Comparison of ENCODE assay signal across 8 cellular contexts in the genomic region with DNA sequence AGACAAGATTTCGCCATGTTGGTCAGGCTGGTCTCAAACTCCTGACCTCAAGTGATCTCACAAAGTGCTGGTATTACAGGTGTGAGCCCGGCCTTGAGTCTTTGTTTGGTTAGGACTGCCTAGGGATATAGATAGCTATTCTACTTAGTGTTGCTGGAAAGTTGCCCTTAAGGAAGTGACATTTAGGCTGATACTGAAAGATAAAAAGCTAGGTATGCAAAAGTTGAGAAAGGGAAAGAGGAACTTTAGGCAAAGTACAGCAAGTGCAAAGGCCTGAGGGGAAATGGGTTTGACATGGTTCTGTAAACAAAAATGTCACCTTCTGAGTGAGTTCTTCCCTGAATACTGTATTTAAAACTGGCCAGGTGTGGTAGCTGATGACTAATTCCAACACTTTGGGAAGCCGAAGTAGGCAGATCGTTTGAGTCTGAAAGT.
DNase-seq lines count a peak whose midpoint lies in the region; ATAC-seq and TF ChIP-seq lines count a peak whose summit lies in the region.

No MANE protein-coding gene starts in this region.

- in situ Hi-C loops in KBM-7 (cut with MboI; ENCODE audit: low pct_unique_long_range_greater_than_20kb, low sequenced_read_pairs), result no loop called here

- H3K27me3 ChIP-seq in BLaER1 treated with 17β-estradiol and CSF1 and Interleukin-3, amounts not matched to agents 10 nM and 100 nM, result no peaks in the 10 kb centered on the region
- H3K27me3 ChIP-seq in ascending aorta, result no peaks in the 10 kb centered on the region

- no peak overlapping the region for H3K4me3 ChIP-seq in BLaER1 treated with 17β-estradiol and CSF1 and Interleukin-3, amounts not matched to agents 10 nM and 100 nM
- no peak overlapping the region for H3K4me3 ChIP-seq in ascending aorta

- intact Hi-C loops in ascending aorta (cut with DNase I), result no loop called here

- H3K9me3 ChIP-seq in BLaER1 treated with 17β-estradiol and CSF1 and Interleukin-3, amounts not matched to agents 10 nM and 100 nM (replicated peaks in 1 of 11), result peaks cover 0 to 9% (median 0%) of the 10 kb centered on the region in 11 experiments; a peak in 3 of 22 replicates
- H3K9me3 ChIP-seq in ascending aorta, result no peaks in the 10 kb centered on the region

- H3K9ac ChIP-seq in BLaER1 treated with 17β-estradiol and CSF1 and Interleukin-3, amounts not matched to agents 10 nM and 100 nM, result no peak overlapping the region

- H3K4me2 ChIP-seq in BLaER1 treated with 17β-estradiol and CSF1 and Interleukin-3, amounts not matched to agents 10 nM and 100 nM, result peak overlapping the region in 6 of 11 experiments; percentile 3 to 77 (median 36); a peak in 9 of 22 replicates

- H3K27ac ChIP-seq in BLaER1 treated with 17β-estradiol and CSF1 and Interleukin-3, amounts not matched to agents 10 nM and 100 nM, result peak overlapping the region in 3 of 11 experiments; percentile 39 to 44 (median 41); a peak in 3 of 22 replicates
- no peak overlapping the region for H3K27ac ChIP-seq in ascending aorta

- DNase-seq in KBM-7 (peak; percentile 93), dermis blood vessel endothelial cell (peak; percentile 62), ascending aorta (ENCODE audit: low spot score in 2 of 2) (no peak), NCI-H1694 treated with DMSO at 0.1 percent for 48 hours (lab: John Stamatoyannopoulos, UW) (no peak), NCI-H2227 (lab: John Stamatoyannopoulos, UW; ENCODE audit: unreplicated experiment) (no peak), NCI-H1417 (lab: John Stamatoyannopoulos, UW) (no peak)

- peaks cover 9 to 37% (median 24%) of the 10 kb centered on the region in 10 experiments for H3K4me1 ChIP-seq in BLaER1 treated with 17β-estradiol and CSF1 and Interleukin-3, amounts not matched to agents 10 nM and 100 nM
- H3K4me1 ChIP-seq in ascending aorta, result peaks cover 0 to 7% of the 10 kb centered on the region in 2 donors

- peaks cover 16 to 49% (median 33%) of the 10 kb centered on the region in 11 experiments; a peak in 21 of 22 replicates for H3K36me3 ChIP-seq in BLaER1 treated with 17β-estradiol and CSF1 and Interleukin-3, amounts not matched to agents 10 nM and 100 nM
- no peaks in the 10 kb centered on the region for H3K36me3 ChIP-seq in ascending aorta

- no peak for TF ChIP-seq CTCF in ascending aorta (IDR thresholded peaks at IDR 0.05)

- peaks cover 13 to 77% (median 55%) of the 10 kb centered on the region in 11 experiments; a peak in 18 of 22 replicates for H4K20me1 ChIP-seq in BLaER1 treated with 17β-estradiol and CSF1 and Interleukin-3, amounts not matched to agents 10 nM and 100 nM

- peak; percentile 63 for ATAC-seq in GM19035 (IDR thresholded peaks at IDR 0.05; ENCODE audit: unreplicated experiment)

Comparison
In these comparisons a context has a peak if more than half of its experiments do, and no peak if none do; other contexts are left out.
1. DNase-seq: peak in KBM-7 (single experiment) and dermis blood vessel endothelial cell (single experiment); none in ascending aorta (0 of 2), NCI-H1694 treated with DMSO at 0.1 percent for 48 hours (single experiment), NCI-H2227 (single experiment) and NCI-H1417 (0 of 3).